ENCODE assay signal across 1 cellular context in the genomic region with DNA sequence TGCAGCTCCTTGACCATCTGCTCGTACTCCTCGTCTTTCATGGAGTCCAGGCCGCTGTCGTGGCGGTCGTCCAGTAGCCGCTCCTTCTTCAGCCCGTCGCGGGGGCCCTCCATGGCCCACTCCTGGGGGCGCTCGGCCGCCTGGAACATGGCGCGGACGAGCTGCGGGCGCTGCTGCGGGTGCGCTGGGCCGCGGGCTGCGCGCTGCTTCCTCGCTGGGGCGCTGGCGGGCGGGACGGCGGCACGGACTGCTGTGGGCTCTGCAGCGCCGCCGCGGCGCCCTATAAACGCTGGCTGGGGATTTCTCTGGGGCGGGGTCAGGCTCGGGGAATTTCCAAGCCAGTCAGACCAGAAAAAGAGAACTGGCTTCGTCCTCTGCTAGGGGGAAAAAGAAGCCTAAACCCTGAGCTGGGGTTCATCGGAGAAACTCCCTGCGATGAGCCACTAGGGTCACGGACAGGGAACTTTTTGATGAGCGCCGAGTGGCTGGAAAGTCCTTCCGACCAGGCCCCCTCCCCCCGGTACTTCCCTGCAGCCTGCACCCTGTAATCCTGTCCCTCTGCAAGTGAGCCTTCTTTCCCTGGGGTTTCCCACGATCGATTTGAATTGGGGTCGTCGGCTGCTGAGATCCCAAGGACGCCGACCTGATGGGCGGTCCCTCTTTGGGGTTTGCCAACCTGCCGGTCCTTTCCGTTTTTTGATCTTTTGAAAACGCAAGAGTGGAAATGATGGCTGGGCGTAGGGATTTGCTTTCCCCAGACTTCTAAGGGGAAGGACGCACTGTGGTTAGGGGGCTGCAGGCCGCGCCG.
TF ChIP-seq lines count a peak whose summit lies in the region.

A gene with protein sequence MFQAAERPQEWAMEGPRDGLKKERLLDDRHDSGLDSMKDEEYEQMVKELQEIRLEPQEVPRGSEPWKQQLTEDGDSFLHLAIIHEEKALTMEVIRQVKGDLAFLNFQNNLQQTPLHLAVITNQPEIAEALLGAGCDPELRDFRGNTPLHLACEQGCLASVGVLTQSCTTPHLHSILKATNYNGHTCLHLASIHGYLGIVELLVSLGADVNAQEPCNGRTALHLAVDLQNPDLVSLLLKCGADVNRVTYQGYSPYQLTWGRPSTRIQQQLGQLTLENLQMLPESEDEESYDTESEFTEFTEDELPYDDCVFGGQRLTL (minus strand): TSS at position 254 of the 808 bp plus-strand sequence. CDS start 105 bp downstream, at position 149.

TF ChIP-seq in SK-N-SH, 30 proteins besides CTCF, POLR2A, EP300 and RAD21 (continued from another document):
- TF ChIP-seq, protein P1, sequence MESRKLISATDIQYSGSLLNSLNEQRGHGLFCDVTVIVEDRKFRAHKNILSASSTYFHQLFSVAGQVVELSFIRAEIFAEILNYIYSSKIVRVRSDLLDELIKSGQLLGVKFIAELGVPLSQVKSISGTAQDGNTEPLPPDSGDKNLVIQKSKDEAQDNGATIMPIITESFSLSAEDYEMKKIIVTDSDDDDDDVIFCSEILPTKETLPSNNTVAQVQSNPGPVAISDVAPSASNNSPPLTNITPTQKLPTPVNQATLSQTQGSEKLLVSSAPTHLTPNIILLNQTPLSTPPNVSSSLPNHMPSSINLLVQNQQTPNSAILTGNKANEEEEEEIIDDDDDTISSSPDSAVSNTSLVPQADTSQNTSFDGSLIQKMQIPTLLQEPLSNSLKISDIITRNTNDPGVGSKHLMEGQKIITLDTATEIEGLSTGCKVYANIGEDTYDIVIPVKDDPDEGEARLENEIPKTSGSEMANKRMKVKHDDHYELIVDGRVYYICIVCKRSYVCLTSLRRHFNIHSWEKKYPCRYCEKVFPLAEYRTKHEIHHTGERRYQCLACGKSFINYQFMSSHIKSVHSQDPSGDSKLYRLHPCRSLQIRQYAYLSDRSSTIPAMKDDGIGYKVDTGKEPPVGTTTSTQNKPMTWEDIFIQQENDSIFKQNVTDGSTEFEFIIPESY (IDR thresholded peaks at IDR 0.05; ENCODE audit: borderline replicate concordance, low read depth), result no peak
- TF ChIP-seq SMC3 (IDR thresholded peaks at IDR 0.05; ENCODE audit: low read depth, low read length) (peak; percentile 30), NRF1 (IDR thresholded peaks at IDR 0.05; ENCODE audit: low read depth, low read length) (0 out of 2 replicates have a peak, but pooled peaks have one; percentile 24), POLR2AphosphoS5 (IDR thresholded peaks at IDR 0.05; ENCODE audit: low read depth, low read length) (peak; percentile 94), YY1 (IDR thresholded peaks at IDR 0.05; ENCODE audit: low read depth) (peak; percentile 58), GABPA (IDR thresholded peaks at IDR 0.05; ENCODE audit: low read depth) (no peak), EZH2phosphoT487 (IDR thresholded peaks at IDR 0.05; ENCODE audit: borderline replicate concordance, low read depth) (no peak), RCOR1 (IDR thresholded peaks at IDR 0.05; ENCODE audit: low read length) (0 out of 2 replicates have a peak, but pooled peaks have one; percentile 12), CHD2 (IDR thresholded peaks at IDR 0.05; ENCODE audit: low read length, partially characterized antibody) (peak; percentile 44), SIN3A (IDR thresholded peaks at IDR 0.05; ENCODE audit: borderline replicate concordance, low read depth, low read length) (peak; percentile 80; the same call in 1 of the 2 replicates), FOXM1 (IDR thresholded peaks at IDR 0.05; ENCODE audit: low read depth) (no peak), RXRA (IDR thresholded peaks at IDR 0.05; ENCODE audit: borderline replicate concordance, low read depth) (no peak)
- TF ChIP-seq, protein P2, sequence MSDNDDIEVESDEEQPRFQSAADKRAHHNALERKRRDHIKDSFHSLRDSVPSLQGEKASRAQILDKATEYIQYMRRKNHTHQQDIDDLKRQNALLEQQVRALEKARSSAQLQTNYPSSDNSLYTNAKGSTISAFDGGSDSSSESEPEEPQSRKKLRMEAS (IDR thresholded peaks at IDR 0.05; ENCODE audit: low read depth), result peak; percentile 31; the same call in 1 of the 2 replicates
- TF ChIP-seq, protein P3, sequence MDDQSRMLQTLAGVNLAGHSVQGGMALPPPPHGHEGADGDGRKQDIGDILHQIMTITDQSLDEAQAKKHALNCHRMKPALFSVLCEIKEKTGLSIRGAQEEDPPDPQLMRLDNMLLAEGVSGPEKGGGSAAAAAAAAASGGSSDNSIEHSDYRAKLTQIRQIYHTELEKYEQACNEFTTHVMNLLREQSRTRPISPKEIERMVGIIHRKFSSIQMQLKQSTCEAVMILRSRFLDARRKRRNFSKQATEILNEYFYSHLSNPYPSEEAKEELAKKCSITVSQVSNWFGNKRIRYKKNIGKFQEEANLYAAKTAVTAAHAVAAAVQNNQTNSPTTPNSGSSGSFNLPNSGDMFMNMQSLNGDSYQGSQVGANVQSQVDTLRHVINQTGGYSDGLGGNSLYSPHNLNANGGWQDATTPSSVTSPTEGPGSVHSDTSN (IDR thresholded peaks at IDR 0.05), result peak; percentile 40; the same call in 1 of the 2 replicates
